9 cellular contexts compared by ENCODE assay signal in genomic region chrX:49879656-49880277, GRCh38. TPM values are rescaled to one million over a fixed set of nuclear protein-coding genes. Genes with fewer than 3 reads are reported as not detected.
DNase-seq lines count a peak whose midpoint lies in the region; ATAC-seq and TF ChIP-seq lines count a peak whose summit lies in the region.
"Had no signal": no experiment of that assay in that cellular context is flagged by ENCODE, and none has a peak within 500 bp of the region (broad histone marks: within the 10 kb centered on the region; RNA-seq: fewer than 3 reads in every experiment).

No MANE protein-coding gene starts in this region.

- POLR2A ChIA-PET in activated B cell treated with CpG ODN at 0.5 μM for 24 hours (lab: Charles Lee), result interaction anchor here (1.6 kb wide), 1 partner anchor 42 kb away, joined by 6 read pairs; the partner anchor contains the start of gene CLCN5

- H3K36me3 ChIP-seq in psoas muscle (ENCODE audit: insufficient read depth in 1 of 2, low read depth in 1 of 2), result no peaks in the 10 kb centered on the region

- peaks cover 34% of the 10 kb centered on the region for H3K4me1 Mint-ChIP-seq in activated B cell treated with CpG ODN at 0.5 μM for 24 hours

- peak overlapping the region; percentile 66 for H3K4me3 ChIP-seq in GM12875 (ENCODE audit: low read depth, low read length)
- peak overlapping the region; percentile 70 for H3K4me3 ChIP-seq in psoas muscle

- ATAC-seq in HG02938 (IDR thresholded peaks at IDR 0.05; ENCODE audit: unreplicated experiment) (peak; percentile 11), activated B cell treated with CpG ODN at 0.5 μM for 24 hours (ENCODE audit: low read depth) (no peak), Right ventricle myocardium superior (ENCODE audit: poor library complexity) (peak; percentile 18), psoas muscle (peak in 2 of 4 donors; percentile 13 to 19)

- H3K9me3 ChIP-seq in psoas muscle, result no peaks in the 10 kb centered on the region

- H3K27ac Mint-ChIP-seq in activated B cell treated with CpG ODN at 0.5 μM for 24 hours, result peak overlapping the region; percentile 78

- 4 to 43% (median 29%) methylated on average over 6 to 55 of the region's 55 CpGs for WGBS in psoas muscle, 3 donors

- no peaks in the 10 kb centered on the region for H3K4me1 ChIP-seq in psoas muscle

- H3K9me3 Mint-ChIP-seq in activated B cell treated with CpG ODN at 0.5 μM for 24 hours, result no peaks in the 10 kb centered on the region

- H3K27me3 Mint-ChIP-seq in activated B cell treated with CpG ODN at 0.5 μM for 24 hours, result no peaks in the 10 kb centered on the region

- H3K36me3 Mint-ChIP-seq in activated B cell treated with CpG ODN at 0.5 μM for 24 hours (ENCODE audit: low read depth), result no peaks in the 10 kb centered on the region

- intact Hi-C loops in activated B cell treated with CpG ODN at 0.5 μM for 24 hours (cut with micrococcal nuclease) (loop anchor here (1.0 to 5.0 kb wide), 4 partner anchors 37 to 687 kb away; partner anchors contain the start of gene CLCN5), Right ventricle myocardium superior (cut with DNase I) (loop anchor here (5.0 kb wide), 1 partner anchor 43 kb away; the partner anchor contains the start of gene CLCN5), psoas muscle (cut with DNase I) (loop anchor here in 1 of 2 donors (5.0 kb wide), 1 partner anchor 38 kb away; no protein-coding TSS in a partner anchor)

- H3K27me3 ChIP-seq in psoas muscle (ENCODE audit: insufficient read depth in 3 of 3, low read length in 2 of 3), result no peaks in the 10 kb centered on the region

- H3K27ac ChIP-seq in psoas muscle, result peak overlapping the region; percentile 80

- CTCF ChIA-PET in activated B cell treated with CpG ODN at 0.5 μM for 24 hours (lab: Charles Lee), result interaction anchor here (1.2 to 1.9 kb wide), 2 partner anchors 36 to 39 kb away, joined by 3 to 5 read pairs; no protein-coding TSS in a partner anchor

- TF ChIP-seq CTCF in GM12875 (IDR thresholded peaks at IDR 0.05; ENCODE audit: borderline replicate concordance, insufficient read depth, low read depth, low read length) (no peak), activated B cell treated with CpG ODN at 0.5 μM for 24 hours (IDR thresholded peaks at IDR 0.05) (no peak), psoas muscle (IDR thresholded peaks at IDR 0.05) (no peak)

- DNase-seq in activated B cell treated with CpG ODN at 0.5 μM for 24 hours, result no peak
- no peak for DNase-seq in Right ventricle myocardium superior
- DNase-seq in psoas muscle, result no peak
- no peak for DNase-seq in DMS79 treated with DMSO at 0.1 percent for 48 hours (lab: John Stamatoyannopoulos, UW)
- no peak for DNase-seq in AG08395 (ENCODE audit: low spot score)
- no peak for DNase-seq in NCI-H1105 (lab: John Stamatoyannopoulos, UW)

- H3K4me3 Mint-ChIP-seq in activated B cell treated with CpG ODN at 0.5 μM for 24 hours, result peak overlapping the region; percentile 81

RNA-seq across cellular contexts. Expression of gene USP27X, which starts 0.5 kb away (rescaled TPM):
- total RNA-seq in activated B cell treated with CpG ODN at 0.5 μM for 24 hours, result 2.3 and 2.8 TPM in 2 replicates
- total RNA-seq in Right ventricle myocardium superior, result 1.9 TPM
- 1 to 10 TPM; 1.5 to 2.5 (median 2.1) TPM for total RNA-seq in psoas muscle
- 1 to 10 TPM; 1.8 to 4.3 (median 3.0) TPM for polyA plus RNA-seq in psoas muscle

RNA-seq across cellular contexts. Expression of gene CLCN5, which starts 42.6 kb away (rescaled TPM):
- total RNA-seq in activated B cell treated with CpG ODN at 0.5 μM for 24 hours, result 2.8 and 4.2 TPM in 2 replicates
- total RNA-seq in Right ventricle myocardium superior, result 1.2 TPM
- 10 to 100 TPM in 1 of 4 donors, 1 to 10 TPM in 3; 6.5 to 11.3 (median 7.9) TPM for total RNA-seq in psoas muscle
- polyA plus RNA-seq in psoas muscle, result 1 to 10 TPM; 1.9 to 4.2 (median 3.6) TPM

RNA-seq across cellular contexts. Expression of gene PAGE4, which starts 50.7 kb away (rescaled TPM):
- not detected in 2 replicates for total RNA-seq in activated B cell treated with CpG ODN at 0.5 μM for 24 hours
- not detected for total RNA-seq in Right ventricle myocardium superior
- total RNA-seq in psoas muscle, result 1 to 10 TPM in 1 of 4 donors, under 1 TPM in 1, not detected in 2; 0.81 to 1.4 TPM
- polyA plus RNA-seq in psoas muscle, result 1 to 10 TPM in 1 of 3 donors, under 1 TPM in 1, not detected in 1; 0.92 to 1.4 TPM
- total RNA-seq: T-helper 1 cell treated with Interleukin-12 subunit alpha and Interleukin-12 subunit beta and Interleukin-4 antibody, amounts not matched to agents 30 ng/mL and 1 ng/mL, for 36 hours had no signal
